In the genomic region with DNA sequence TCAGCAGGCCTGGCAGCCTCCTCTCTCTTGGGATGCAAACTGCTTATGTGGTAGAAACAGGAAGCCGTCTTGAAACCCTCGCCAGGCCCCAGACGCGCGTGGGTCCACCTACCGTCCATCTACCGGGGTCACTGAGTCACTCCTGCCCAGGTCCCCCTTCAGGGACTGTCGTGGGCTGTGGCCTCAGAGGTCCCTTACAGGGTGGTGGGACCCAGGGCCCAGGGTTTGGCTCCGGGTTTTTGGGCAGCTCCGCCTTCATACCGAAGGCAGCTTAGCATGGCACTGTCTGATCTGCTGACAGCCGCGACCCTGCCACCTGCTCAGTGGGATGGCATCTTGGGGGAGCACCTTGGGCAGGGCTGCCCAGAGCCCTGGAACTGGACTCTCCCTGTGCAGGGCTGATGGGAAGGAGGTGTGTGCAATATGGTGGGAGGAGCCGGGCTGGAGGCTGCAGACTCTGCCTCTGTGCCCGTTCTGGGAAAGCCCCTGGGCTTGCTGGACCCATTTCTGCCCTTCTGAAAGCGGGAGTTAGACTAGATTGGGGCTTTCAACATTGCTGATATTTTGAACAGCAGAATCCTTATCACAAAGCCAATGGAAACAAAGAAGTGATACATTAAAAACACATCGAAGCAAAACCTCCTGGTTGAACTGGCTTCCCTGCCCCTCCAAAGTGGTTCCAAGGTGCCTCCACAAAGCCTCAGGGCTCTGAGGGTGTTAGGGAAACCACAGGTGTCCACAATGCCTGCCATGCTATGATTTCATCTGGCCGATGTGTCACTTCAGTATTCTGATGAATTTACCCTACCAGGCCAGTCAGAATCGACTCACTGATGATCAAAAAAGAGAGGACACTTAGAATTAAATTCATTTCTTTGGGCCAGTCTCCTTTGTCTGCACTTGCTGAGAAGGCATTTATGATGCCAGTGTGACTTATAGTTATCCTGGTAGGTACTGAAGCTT, we compare ENCODE assay signal across 20 cellular contexts.
"Had no signal": no experiment of that assay in that cellular context is flagged by ENCODE, and none has a peak within 500 bp of the region (broad histone marks: within the 10 kb centered on the region; RNA-seq: fewer than 3 reads in every experiment).

No MANE protein-coding gene starts in this region.

- H3K36me3 Mint-ChIP-seq: naive thymus-derived CD8-positive, alpha-beta T cell; type B pancreatic cell had no signal

- H3K4me3 Mint-ChIP-seq: dendritic cell treated with granulocyte-macrophage colony-stimulating factor and Interleukin-4, amounts not matched to agents 40 ng/mL and 50 ng/mL, for 4 days; effector memory CD8-positive, alpha-beta T cell; naive thymus-derived CD8-positive, alpha-beta T cell; neural crest cell; type B pancreatic cell had no signal

- H3K4me1 Mint-ChIP-seq: naive thymus-derived CD8-positive, alpha-beta T cell had no signal

- H3K36me3 ChIP-seq: esophagus squamous epithelium, gastroesophageal sphincter, ovary, suprapubic skin, thyroid gland, uterus had no signal

- H3K4me1 ChIP-seq: esophagus squamous epithelium, gastroesophageal sphincter, suprapubic skin, thyroid gland, uterus had no signal

- H3K9me3 ChIP-seq: esophagus squamous epithelium, gastroesophageal sphincter, mucosa of descending colon, ovary, suprapubic skin, thyroid gland, uterus had no signal

- ATAC-seq: effector memory CD8-positive, alpha-beta T cell; gastroesophageal sphincter; mucosa of descending colon; naive thymus-derived CD8-positive, alpha-beta T cell; right cardiac atrium had no signal

- H3K27ac ChIP-seq: epithelial cell of prostate, esophagus squamous epithelium, gastroesophageal sphincter, ovary, suprapubic skin, thyroid gland, uterus had no signal

- H3K4me3 ChIP-seq: esophagus squamous epithelium, gastroesophageal sphincter, mucosa of descending colon, ovary, suprapubic skin, thyroid gland, uterus had no signal

- DNase-seq: effector memory CD8-positive, alpha-beta T cell; esophagus squamous epithelium; foreskin fibroblast; glutamatergic neuron; mucosa of descending colon; naive thymus-derived CD8-positive, alpha-beta T cell; nucleus accumbens; ovary; right cardiac atrium; small intestine; stimulated activated CD4-positive, alpha-beta T cell treated with anti-CD3 and anti-CD28 coated beads, Interleukin-12 subunit alpha, Interleukin-12 subunit beta, amount 100 ng/mL, for 4 hours; stimulated activated naive CD4-positive, alpha-beta T cell treated with Interleukin-2 at 50 U/mL for 16 hours; thyroid gland; uterus had no signal

- H3K27me3 ChIP-seq: ovary, suprapubic skin, thyroid gland, uterus had no signal

- H3K27ac Mint-ChIP-seq: dendritic cell treated with granulocyte-macrophage colony-stimulating factor and Interleukin-4, amounts not matched to agents 40 ng/mL and 50 ng/mL, for 4 days; effector memory CD8-positive, alpha-beta T cell; naive thymus-derived CD8-positive, alpha-beta T cell; type B pancreatic cell had no signal
